Comparison of ENCODE assay signal across 26 cellular contexts in the genomic region with DNA sequence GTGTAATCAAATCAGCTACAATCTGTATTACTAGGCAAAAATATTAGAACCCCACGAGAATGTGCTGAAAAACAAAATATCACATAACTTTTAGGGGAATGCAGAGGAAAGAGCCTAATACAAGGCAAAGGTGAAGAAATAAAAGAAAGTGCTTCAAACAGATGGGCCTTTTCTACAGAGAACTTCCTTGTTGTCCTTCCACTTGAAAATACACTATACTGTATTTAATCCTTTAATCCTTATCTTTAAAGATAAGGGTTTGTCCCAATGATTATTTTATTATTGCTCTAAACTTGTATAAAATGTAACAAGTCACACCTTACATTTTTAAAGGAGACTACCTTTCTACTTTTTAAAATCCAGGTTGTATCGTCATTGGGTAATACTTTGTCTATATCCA.
"Had no signal": no experiment of that assay in that cellular context is flagged by ENCODE, and none has a peak within 500 bp of the region (broad histone marks: within the 10 kb centered on the region; RNA-seq: fewer than 3 reads in every experiment).

No MANE protein-coding gene starts in this region.

- H3K4me3 ChIP-seq: esophagus squamous epithelium, lower lobe of right lung, pancreas, right lobe of liver, smooth muscle cell, suprapubic skin had no signal

- DNase-seq: cortex of kidney; effector memory CD8-positive, alpha-beta T cell; erythroblast; esophagus squamous epithelium; hypothalamus; immature natural killer cell; islet precursor cell; kidney glomerular epithelial cell; left ventricle myocardium superior; lower lobe of right lung; naive thymus-derived CD8-positive, alpha-beta T cell; nephron progenitor cell; pancreas; right lobe of liver; stimulated activated CD4-positive, alpha-beta T cell treated with anti-CD3 and anti-CD28 coated beads, Interleukin-12 subunit alpha, Interleukin-12 subunit beta, amount 100 ng/mL, for 4 hours; stimulated activated CD4-positive, alpha-beta T cell treated with anti-CD3 and anti-CD28 coated beads, Interleukin-1b, Interleukin-23, amount 100 ng/mL, for 48 hours; stimulated activated CD4-positive, alpha-beta T cell treated with anti-CD3 and anti-CD28 coated beads, Interleukin-4, amount 100 ng/mL, for 1 hour; stimulated activated CD8-positive, alpha-beta memory T cell treated with anti-CD3 and anti-CD28 coated beads, Interleukin-4, amount 100 ng/mL, for 48 hours; stimulated activated naive CD4-positive, alpha-beta T cell; stimulated activated naive CD8-positive, alpha-beta T cell treated with anti-CD3 and anti-CD28 coated beads, Interleukin-15, amount 100 ng/mL, for 72 hours; trophoblast cell had no signal

- FAIRE-seq: endometrium, frontal cortex had no signal

- H3K4me1 ChIP-seq: right lobe of liver had no signal

- H3K27me3 ChIP-seq: esophagus squamous epithelium, neutrophil, pancreas, right lobe of liver, suprapubic skin had no signal

- H3K9me3 ChIP-seq: esophagus squamous epithelium, lower lobe of right lung, neutrophil, pancreas, right lobe of liver, suprapubic skin had no signal

- H3K27ac ChIP-seq: esophagus squamous epithelium, lower lobe of right lung, neutrophil, pancreas, right lobe of liver, suprapubic skin had no signal

- ATAC-seq: effector memory CD8-positive, alpha-beta T cell; left ventricle myocardium superior; lower lobe of right lung; naive thymus-derived CD8-positive, alpha-beta T cell; pancreas; right lobe of liver; stimulated activated naive CD8-positive, alpha-beta T cell treated with anti-CD3 and anti-CD28 coated beads, Interleukin-15, amount 100 ng/mL, for 72 hours had no signal

- H3K36me3 ChIP-seq: esophagus squamous epithelium, lower lobe of right lung, neutrophil, pancreas, right lobe of liver, suprapubic skin had no signal
